8 cellular contexts compared by ENCODE assay signal in genomic region chr19:36686365-36687213, GRCh38. TPM values are rescaled to one million over a fixed set of nuclear protein-coding genes. Genes with fewer than 3 reads are reported as not detected.
DNase-seq lines count a peak whose midpoint lies in the region; ATAC-seq and TF ChIP-seq lines count a peak whose summit lies in the region.

No MANE protein-coding gene starts in this region.

- H3K27ac Mint-ChIP-seq in activated naive CD4-positive, alpha-beta T cell treated with anti-CD3 and anti-CD28 coated beads for 36 hours, result peak overlapping the region; percentile 90
- peak overlapping the region; percentile 99 for H3K27ac Mint-ChIP-seq in central memory CD8-positive, alpha-beta T cell (ENCODE audit: low read depth)

- peak overlapping the region in 2 of 3 donors; percentile 20 to 43 for H3K27ac ChIP-seq in right lobe of liver
- H3K27ac ChIP-seq in thoracic aorta, result peak overlapping the region in 1 of 2 donors; percentile 39

- peaks cover 26% of the 10 kb centered on the region for H3K4me1 Mint-ChIP-seq in activated naive CD4-positive, alpha-beta T cell treated with anti-CD3 and anti-CD28 coated beads for 36 hours (ENCODE audit: low read depth)
- H3K4me1 Mint-ChIP-seq in central memory CD8-positive, alpha-beta T cell, result peaks cover 39% of the 10 kb centered on the region

- CTCF ChIA-PET in activated naive CD4-positive, alpha-beta T cell treated with anti-CD3 and anti-CD28 coated beads for 36 hours (lab: Charles Lee), result no interaction called here

- no peaks in the 10 kb centered on the region for H3K27me3 Mint-ChIP-seq in activated naive CD4-positive, alpha-beta T cell treated with anti-CD3 and anti-CD28 coated beads for 36 hours (ENCODE audit: low read depth)
- H3K27me3 Mint-ChIP-seq in central memory CD8-positive, alpha-beta T cell, result no peaks in the 10 kb centered on the region

- H3K4me1 ChIP-seq in right lobe of liver (peaks cover 0 to 17% (median 4%) of the 10 kb centered on the region in 4 donors), thoracic aorta (ENCODE audit: control insufficient read depth in 1 of 2, low read depth in 2 of 2) (peaks cover 13 to 20% of the 10 kb centered on the region in 2 donors)

- peak overlapping the region; percentile 88 for H3K4me3 Mint-ChIP-seq in activated naive CD4-positive, alpha-beta T cell treated with anti-CD3 and anti-CD28 coated beads for 36 hours
- H3K4me3 Mint-ChIP-seq in central memory CD8-positive, alpha-beta T cell, result peak overlapping the region; percentile 99

- H3K9me3 ChIP-seq in right lobe of liver (peaks cover 0 to 2% (median 0%) of the 10 kb centered on the region in 4 donors), thoracic aorta (peaks cover 6% of the 10 kb centered on the region)

- H3K4me3 ChIP-seq in right lobe of liver (peak overlapping the region; percentile 79 to 92 (median 84)), thoracic aorta (peak overlapping the region; percentile 99)

- H3K36me3 Mint-ChIP-seq in activated naive CD4-positive, alpha-beta T cell treated with anti-CD3 and anti-CD28 coated beads for 36 hours (ENCODE audit: low read depth), result peaks cover 58% of the 10 kb centered on the region
- peaks cover 44% of the 10 kb centered on the region for H3K36me3 Mint-ChIP-seq in central memory CD8-positive, alpha-beta T cell (ENCODE audit: insufficient read depth)

- peaks cover 15% of the 10 kb centered on the region for H3K9me3 Mint-ChIP-seq in activated naive CD4-positive, alpha-beta T cell treated with anti-CD3 and anti-CD28 coated beads for 36 hours
- H3K9me3 Mint-ChIP-seq in central memory CD8-positive, alpha-beta T cell, result no peaks in the 10 kb centered on the region

- TF ChIP-seq POLR2A in right lobe of liver (IDR thresholded peaks at IDR 0.05), result no peak

- no peak for DNase-seq in activated naive CD4-positive, alpha-beta T cell treated with anti-CD3 and anti-CD28 coated beads for 36 hours
- no peak for DNase-seq in activated naive CD4-positive, alpha-beta T cell treated with Interleukin-2 at 50 U/mL for 16 hours
- peak; percentile 57 for DNase-seq in NCI-H69 (lab: John Stamatoyannopoulos, UW)
- no peak for DNase-seq in central memory CD8-positive, alpha-beta T cell (ENCODE audit: low spot score in 2 of 2)
- peak in 2 of 3 donors; percentile 30 to 51 for DNase-seq in right lobe of liver
- no peak for DNase-seq in thoracic aorta (ENCODE audit: low spot score)

- H3K27me3 ChIP-seq in right lobe of liver, result no peaks in the 10 kb centered on the region
- no peaks in the 10 kb centered on the region for H3K27me3 ChIP-seq in thoracic aorta (replicated peaks; ENCODE audit: insufficient read depth)

- TF ChIP-seq CTCF in right lobe of liver (IDR thresholded peaks at IDR 0.05), result no peak
- TF ChIP-seq CTCF in thoracic aorta (IDR thresholded peaks at IDR 0.05), result no peak

- H3K36me3 ChIP-seq in right lobe of liver (peaks cover 0 to 14% (median 4%) of the 10 kb centered on the region in 4 donors), thoracic aorta (peaks cover 21% of the 10 kb centered on the region)

- intact Hi-C loops in activated naive CD4-positive, alpha-beta T cell treated with anti-CD3 and anti-CD28 coated beads for 36 hours (cut with micrococcal nuclease), result loop anchor here (1.0 to 5.0 kb wide), 9 partner anchors 20 to 471 kb away; partner anchors contain the start of genes ZFP82, ZNF146, ZNF260 and ZNF345
- intact Hi-C loops in right lobe of liver (cut with DNase I), result no loop called here

- 13% methylated on average over 15 of the region's 20 CpGs for WGBS in right lobe of liver (ENCODE audit: insufficient coverage, low coverage, low lambda C conversion rate, missing lambda C conversion rate)

- ATAC-seq in central memory CD8-positive, alpha-beta T cell (replicated peaks; ENCODE audit: extremely low read depth, poor library complexity, severe bottlenecking), result no peak
- peak; percentile 13 to 33 (median 22) for ATAC-seq in right lobe of liver
- ATAC-seq in thoracic aorta (ENCODE audit: insufficient number of reproducible peaks, low FRiP score, low read depth), result no peak
- ATAC-seq in GM21528 (IDR thresholded peaks at IDR 0.05; ENCODE audit: low FRiP score, unreplicated experiment), result no peak
- ATAC-seq in HG02588 (IDR thresholded peaks at IDR 0.05; ENCODE audit: unreplicated experiment), result no peak

RNA-seq across cellular contexts. Expression of gene ZNF567, which starts 0.8 kb away (rescaled TPM):
- 1 to 10 TPM; 6.0 to 6.8 TPM for total RNA-seq in activated naive CD4-positive, alpha-beta T cell treated with anti-CD3 and anti-CD28 coated beads for 36 hours
- 1 to 10 TPM; 1.1 to 3.4 (median 2.0) TPM for total RNA-seq in right lobe of liver
- 1 to 10 TPM; 5.6 to 8.4 TPM for total RNA-seq in thoracic aorta

RNA-seq across cellular contexts. Expression of gene ZNF461, which starts 20.0 kb away (rescaled TPM):
- total RNA-seq in activated naive CD4-positive, alpha-beta T cell treated with anti-CD3 and anti-CD28 coated beads for 36 hours, result 1 to 10 TPM; 4.5 to 4.7 TPM
- 1 to 10 TPM; 1.1 to 5.2 (median 2.5) TPM for total RNA-seq in right lobe of liver
- total RNA-seq in thoracic aorta, result 10 to 100 TPM in 1 of 2 donors, 1 to 10 TPM in 1; 9.3 to 27.9 TPM

Comparison
In these comparisons a context has a peak if more than half of its experiments do, and no peak if none do; other contexts are left out.
1. DNase-seq: peak in NCI-H69 (single experiment) and right lobe of liver (2 of 3); none in activated naive CD4-positive, alpha-beta T cell treated with anti-CD3 and anti-CD28 coated beads for 36 hours (single experiment), activated naive CD4-positive, alpha-beta T cell treated with Interleukin-2 at 50 U/mL for 16 hours (single experiment), central memory CD8-positive, alpha-beta T cell (0 of 2) and thoracic aorta (single experiment).
2. ATAC-seq: peak in right lobe of liver (4 of 4); none in central memory CD8-positive, alpha-beta T cell (single experiment), thoracic aorta (single experiment), GM21528 (single experiment) and HG02588 (single experiment).